In the genomic region with DNA sequence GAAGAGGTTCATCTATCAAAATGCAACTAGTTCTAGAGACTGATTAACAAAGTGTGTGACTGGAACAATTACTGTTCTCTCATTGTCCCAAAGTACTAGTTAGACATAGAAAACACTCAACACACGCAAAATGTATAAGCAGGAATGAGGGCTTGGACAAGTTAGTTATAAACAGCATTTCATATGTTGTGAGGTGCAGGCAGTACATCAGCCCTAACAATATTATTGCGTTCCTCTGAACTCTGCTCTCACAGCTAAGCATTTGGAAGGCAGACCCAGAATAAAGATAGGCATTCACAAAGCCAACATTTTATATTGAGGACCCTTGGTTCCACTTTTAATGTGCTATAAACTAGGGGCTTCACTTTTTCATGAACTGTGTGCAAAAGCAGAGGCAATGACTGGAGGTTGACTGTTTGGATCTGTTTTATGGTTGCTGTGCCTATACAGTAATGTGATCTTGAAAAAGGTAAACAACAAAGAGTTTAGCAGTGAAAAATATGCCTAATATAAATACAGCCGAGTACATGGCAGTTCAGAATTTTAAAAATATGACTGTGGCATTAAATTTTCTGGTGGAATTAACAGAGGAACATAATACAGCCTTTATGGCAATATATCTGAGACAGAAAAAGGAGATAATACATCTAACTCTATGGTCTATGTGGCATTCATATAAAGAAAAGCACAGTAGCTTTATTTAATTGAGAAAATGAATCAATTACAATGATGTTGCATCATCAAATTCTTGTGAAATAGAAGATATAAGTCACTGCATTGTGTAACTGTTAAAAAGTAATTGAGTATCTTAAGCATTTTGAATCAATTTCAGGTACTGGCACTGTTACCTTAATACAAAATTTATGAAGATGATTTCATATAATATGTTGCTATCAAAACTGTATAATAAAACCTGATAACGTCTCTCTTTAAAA, we compare ENCODE assay signal across 18 cellular contexts.
A peak's percentile ranks its signal among the peaks of the same experiment; 100 is the strongest.
DNase-seq lines count a peak whose midpoint lies in the region; ATAC-seq, FAIRE-seq and TF ChIP-seq lines count a peak whose summit lies in the region.
"Had no signal": no experiment of that assay in that cellular context is flagged by ENCODE, and none has a peak within 500 bp of the region (broad histone marks: within the 10 kb centered on the region; RNA-seq: fewer than 3 reads in every experiment).

No MANE protein-coding gene starts in this region.

- H3K27me3 Mint-ChIP-seq in T-cell: no peaks in the 10 kb centered on the region
- H3K27me3 Mint-ChIP-seq: activated CD4-positive, alpha-beta memory T cell treated with anti-CD3 and anti-CD28 coated beads for 36 hours; IgD-negative memory B cell had no signal

- peaks cover 9% of the 10 kb centered on the region for H3K36me3 Mint-ChIP-seq in T-cell
- H3K36me3 Mint-ChIP-seq: activated CD4-positive, alpha-beta memory T cell treated with anti-CD3 and anti-CD28 coated beads for 36 hours had no signal

- peak overlapping the region; percentile 4 to 64 (median 58) for H3K4me3 Mint-ChIP-seq in T-cell
- H3K4me3 Mint-ChIP-seq: activated CD4-positive, alpha-beta memory T cell treated with anti-CD3 and anti-CD28 coated beads for 36 hours; IgD-negative memory B cell had no signal

- TF ChIP-seq EP300 in HepG2 (IDR thresholded peaks at IDR 0.05; ENCODE audit: low read depth in 2 of 2, low read length in 2 of 2) (no peak), HepG2 (CRISPR knock-in tag; IDR thresholded peaks at IDR 0.05; ENCODE audit: borderline replicate concordance) (no peak)

- no peak overlapping the region for H3K4me2 ChIP-seq in HepG2 (ENCODE audit: low read depth, low read length)

- no peaks in the 10 kb centered on the region for H3K79me2 ChIP-seq in HepG2 (ENCODE audit: insufficient read depth, low read length)
- H3K79me2 ChIP-seq: parathyroid adenoma had no signal

- no peaks in the 10 kb centered on the region for H3K9me3 Mint-ChIP-seq in T-cell
- H3K9me3 Mint-ChIP-seq: activated CD4-positive, alpha-beta memory T cell treated with anti-CD3 and anti-CD28 coated beads for 36 hours; IgD-negative memory B cell had no signal

- H4K20me1 ChIP-seq in HepG2 (ENCODE audit: insufficient read depth, low read length): no peaks in the 10 kb centered on the region

- peaks cover 58 to 62% (median 61%) of the 10 kb centered on the region in 3 donors for H3K4me1 Mint-ChIP-seq in T-cell

- H3K27me3 ChIP-seq in HepG2 (ENCODE audit: control insufficient read depth in 1 of 2, insufficient read depth in 2 of 2, low read length in 2 of 2) (no peaks in the 10 kb centered on the region), right lobe of liver (no peaks in the 10 kb centered on the region), WERI-Rb-1 (ENCODE audit: insufficient read depth, low read depth, severe bottlenecking) (no peaks in the 10 kb centered on the region), heart left ventricle (no peaks in the 10 kb centered on the region)
- H3K27me3 ChIP-seq: body of pancreas, foreskin keratinocyte, tibial nerve had no signal

- no peak overlapping the region for H3K27ac ChIP-seq in HepG2 (ENCODE audit: extremely low read length, insufficient read depth, low read length)
- no peak overlapping the region for H3K27ac ChIP-seq in right lobe of liver
- H3K27ac ChIP-seq in WERI-Rb-1: no peak overlapping the region
- no peak overlapping the region for H3K27ac ChIP-seq in heart left ventricle
- H3K27ac ChIP-seq: body of pancreas, left ventricle myocardium inferior, parathyroid adenoma had no signal

- 93% methylated on average over 4 of the region's 4 CpGs for whole genome bisulfite sequencing in HepG2 (ENCODE audit: low lambda C conversion rate)
- 89% methylated on average over 4 of the region's 4 CpGs for WGBS in right lobe of liver (ENCODE audit: insufficient coverage, low coverage, low lambda C conversion rate, missing lambda C conversion rate)
- 94 to 96% (median 95%) methylated on average over 4 of the region's 4 CpGs for WGBS in heart left ventricle, 4 donors

- H3K36me3 ChIP-seq in HepG2 (replicated peaks in 1 of 2; ENCODE audit: control insufficient read depth in 1 of 2, insufficient read depth in 2 of 2, low read length in 2 of 2) (no peaks in the 10 kb centered on the region), right lobe of liver (no peaks in the 10 kb centered on the region), WERI-Rb-1 (no peaks in the 10 kb centered on the region), heart left ventricle (peaks cover 0 to 7% (median 0%) of the 10 kb centered on the region in 9 donors)

- FAIRE-seq in HepG2 (lab: Jason Lieb, UNC): no peak

- intact Hi-C loops in HepG2 (cut with micrococcal nuclease; ENCODE audit: unreplicated experiment): no loop called here
- intact Hi-C loops in right lobe of liver (cut with DNase I): no loop called here
- intact Hi-C loops in heart left ventricle (cut with DNase I): no loop called here

- H3K4me1 ChIP-seq in HepG2 (ENCODE audit: insufficient read depth, low read length): no peaks in the 10 kb centered on the region
- H3K4me1 ChIP-seq in right lobe of liver: peaks cover 0 to 5% (median 0%) of the 10 kb centered on the region in 4 donors
- peaks cover 0 to 32% (median 0%) of the 10 kb centered on the region in 12 donors for H3K4me1 ChIP-seq in heart left ventricle
- H3K4me1 ChIP-seq: left ventricle myocardium inferior, parathyroid adenoma had no signal

- in situ Hi-C loops in HepG2 (cut with HindIII; ENCODE audit: extremely low pct_ligation_motif_present, low pct_unique_long_range_greater_than_20kb): no loop called here

- H3K9me3 ChIP-seq in HepG2 (ENCODE audit: low read length) (no peaks in the 10 kb centered on the region), right lobe of liver (no peaks in the 10 kb centered on the region), WERI-Rb-1 (ENCODE audit: severe bottlenecking) (no peaks in the 10 kb centered on the region), heart left ventricle (no peaks in the 10 kb centered on the region)
- H3K9me3 ChIP-seq: body of pancreas, left ventricle myocardium inferior, tibial nerve had no signal

- CTCF ChIA-PET in HepG2 (lab: Yijun Ruan, JAX; ENCODE audit: low intra/inter-chr PET ratio, low total read pairs): no interaction called here
- CTCF ChIA-PET in T-cell (lab: Charles Lee): no interaction called here

- TF ChIP-seq CTCF in HepG2 (CRISPR knock-in tag; IDR thresholded peaks at IDR 0.05): no peak
- TF ChIP-seq CTCF in right lobe of liver (IDR thresholded peaks at IDR 0.05): no peak
- no peak for TF ChIP-seq CTCF in WERI-Rb-1 (IDR thresholded peaks at IDR 0.05; ENCODE audit: low read depth, low read length)
- TF ChIP-seq CTCF in heart left ventricle (IDR thresholded peaks at IDR 0.05): no peak

- peak overlapping the region; percentile 71 to 75 for H3K27ac Mint-ChIP-seq in T-cell
- H3K27ac Mint-ChIP-seq: IgD-negative memory B cell had no signal

- no peak for TF ChIP-seq RAD21 in HepG2 (CRISPR knock-in tag; IDR thresholded peaks at IDR 0.05)

- POLR2A ChIA-PET in HepG2 (lab: Yijun Ruan, JAX): no interaction called here
- POLR2A ChIA-PET in T-cell (lab: Charles Lee): no interaction called here

- no peak overlapping the region for H2AFZ ChIP-seq in HepG2 (ENCODE audit: low read length)
- H2AFZ ChIP-seq: parathyroid adenoma had no signal

- no TSS peak for BruUV-seq in HepG2 (replicated peaks; lab: Mats Ljungman, UMichigan)

- H3K9ac ChIP-seq in HepG2 (ENCODE audit: insufficient read depth, low read depth, low read length): no peak overlapping the region
- H3K9ac ChIP-seq: parathyroid adenoma had no signal

- TF ChIP-seq POLR2A in HepG2 (IDR thresholded peaks at IDR 0.05; ENCODE audit: insufficient read depth in 1 of 2, low read depth in 2 of 2, low read length in 2 of 2): no peak
- TF ChIP-seq POLR2A in right lobe of liver (IDR thresholded peaks at IDR 0.05): no peak
- no peak for TF ChIP-seq POLR2A in heart left ventricle (IDR thresholded peaks at IDR 0.05)

- H3K4me3 ChIP-seq in HepG2 (replicated peaks in 1 of 3; ENCODE audit: insufficient read depth in 1 of 3, low read depth in 2 of 3, low read length in 3 of 3) (no peak overlapping the region), right lobe of liver (no peak overlapping the region), WERI-Rb-1 (ENCODE audit: low read depth, low read length) (no peak overlapping the region), heart left ventricle (no peak overlapping the region)
- H3K4me3 ChIP-seq: body of pancreas, left ventricle myocardium inferior, tibial nerve had no signal

- no peak for ATAC-seq in HepG2
- ATAC-seq in right lobe of liver: no peak
- ATAC-seq in T-cell (replicated peaks in 1 of 4): no peak
- ATAC-seq in heart left ventricle: no peak
- ATAC-seq: body of pancreas had no signal

- DNase-seq in HepG2 (ENCODE audit: low spot score) (no peak), right lobe of liver (no peak), T-cell (no peak), fibroblast of peridontal ligament (ENCODE audit: extremely low read depth) (peak; percentile 64), WERI-Rb-1 (no peak), DMS 273 treated with DMSO at 0.1 percent for 48 hours (lab: John Stamatoyannopoulos, UW) (no peak), OCI-M2 (lab: John Stamatoyannopoulos, UW; ENCODE audit: unreplicated experiment) (no peak), heart left ventricle (no peak)
- DNase-seq: activated CD4-positive, alpha-beta memory T cell treated with anti-CD3 and anti-CD28 coated beads for 36 hours; body of pancreas; C1 segment of cervical spinal cord; left ventricle myocardium inferior; NCI-H345; SIG-M5 had no signal

TF ChIP-seq in HepG2, 621 proteins besides CTCF, POLR2A, EP300 and RAD21:
- peak; percentile 65; the same call in 1 of the 2 replicates for TF ChIP-seq CEBPB (IDR thresholded peaks at IDR 0.05; ENCODE audit: borderline replicate concordance, low read depth, low read length)
- TF ChIP-seq ZNF781 (CRISPR knock-in tag; IDR thresholded peaks at IDR 0.05; ENCODE audit: borderline replicate concordance, not compliant biosample characterization): no peak
